Comparison of ENCODE assay signal across 12 cellular contexts in the genomic region with DNA sequence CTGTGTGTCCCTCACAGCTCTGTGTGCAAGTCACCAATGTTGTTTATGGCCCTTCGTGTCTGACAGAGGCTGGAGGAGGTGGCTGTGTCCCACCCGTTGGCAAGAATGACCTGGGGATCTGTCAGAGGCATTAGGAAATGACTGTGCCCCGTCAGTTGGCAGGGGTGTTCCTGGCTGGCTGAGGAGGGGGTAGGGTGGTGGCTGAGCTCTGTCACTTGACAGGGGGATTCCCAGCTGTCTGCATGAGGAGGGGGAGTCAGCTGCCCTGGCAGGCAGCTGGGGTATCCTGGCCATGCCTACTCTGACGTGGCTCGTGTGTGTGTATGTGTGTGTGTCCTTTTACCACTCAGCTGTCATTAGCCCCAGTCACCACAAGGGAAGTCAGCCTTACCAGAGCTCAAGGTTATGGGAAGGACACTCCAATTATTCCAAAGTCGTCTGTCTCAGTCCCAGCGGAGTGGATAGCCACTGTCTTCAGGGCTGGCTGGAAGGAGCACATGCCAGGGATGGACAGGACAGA.
"Had no signal": no experiment of that assay in that cellular context is flagged by ENCODE, and none has a peak within 500 bp of the region (broad histone marks: within the 10 kb centered on the region; RNA-seq: fewer than 3 reads in every experiment).

No MANE protein-coding gene starts in this region.

- H3K9me3 ChIP-seq: mucosa of descending colon, prostate gland, spleen, stomach, testis had no signal

- ATAC-seq: mucosa of descending colon; natural killer cell treated with Interleukin-12 subunit alpha and Interleukin-12 subunit beta and Interleukin-15 and Interleukin-18, amount 100 ng/mL, for 72 hours; sciatic nerve had no signal

- DNase-seq: activated CD4-positive, alpha-beta T cell treated with anti-CD3 and anti-CD28 coated beads, Interleukin-2, amount 10 ng/mL, durations not matched to agents 7 days and 5 days; activated naive CD8-positive, alpha-beta T cell treated with anti-CD3 and anti-CD28 coated beads, Interleukin-2, amount 10 ng/mL, durations not matched to agents 7 days and 5 days; effector CD8-positive, alpha-beta T cell; foreskin melanocyte; islet precursor cell; mucosa of descending colon; spleen; stomach; testis had no signal

- H3K36me3 ChIP-seq: prostate gland, spleen, stomach had no signal

- H3K4me3 ChIP-seq: mucosa of descending colon, prostate gland, spleen, stomach, testis had no signal

- H3K27ac ChIP-seq: prostate gland, stomach, testis had no signal

- H3K27me3 ChIP-seq: testis had no signal

- H3K4me1 ChIP-seq: prostate gland, stomach, testis had no signal
